In genomic region chr7:137999496-138000080, GRCh38 we compare ENCODE assay signal across 9 cellular contexts. TPM values are rescaled to one million over a fixed set of nuclear protein-coding genes. Genes with fewer than 3 reads are reported as not detected.
DNase-seq lines count a peak whose midpoint lies in the region; ATAC-seq, FAIRE-seq and TF ChIP-seq lines count a peak whose summit lies in the region.
"Had no signal": no experiment of that assay in that cellular context is flagged by ENCODE, and none has a peak within 500 bp of the region (broad histone marks: within the 10 kb centered on the region; RNA-seq: fewer than 3 reads in every experiment).

No MANE protein-coding gene starts in this region.

- no peaks in the 10 kb centered on the region for H3K9me3 ChIP-seq in hepatocyte (ENCODE audit: low read depth)

- peak overlapping the region; percentile 96 for H3K4me3 Mint-ChIP-seq in activated CD8-positive, alpha-beta T cell treated with anti-CD3 and anti-CD28 coated beads, Interleukin-2, amount 10 ng/mL, durations not matched to agents 7 days and 5 days
- H3K4me3 Mint-ChIP-seq in stimulated activated effector memory CD8-positive, alpha-beta T cell treated with anti-CD3 and anti-CD28 coated beads, Interleukin-12 subunit alpha, Interleukin-12 subunit beta, amount 100 ng/mL, for 72 hours = peak overlapping the region; percentile 95

- H3K27ac Mint-ChIP-seq in activated CD8-positive, alpha-beta T cell treated with anti-CD3 and anti-CD28 coated beads, Interleukin-2, amount 10 ng/mL, durations not matched to agents 7 days and 5 days = no peak overlapping the region
- peak overlapping the region; percentile 98 for H3K27ac Mint-ChIP-seq in stimulated activated effector memory CD8-positive, alpha-beta T cell treated with anti-CD3 and anti-CD28 coated beads, Interleukin-12 subunit alpha, Interleukin-12 subunit beta, amount 100 ng/mL, for 72 hours

- H3K36me3 ChIP-seq in hepatocyte (replicated peaks; ENCODE audit: insufficient read depth, low read depth) = no peaks in the 10 kb centered on the region

- no peaks in the 10 kb centered on the region for H3K9me3 Mint-ChIP-seq in activated CD8-positive, alpha-beta T cell treated with anti-CD3 and anti-CD28 coated beads, Interleukin-2, amount 10 ng/mL, durations not matched to agents 7 days and 5 days (ENCODE audit: insufficient read depth)
- H3K9me3 Mint-ChIP-seq in stimulated activated effector memory CD8-positive, alpha-beta T cell treated with anti-CD3 and anti-CD28 coated beads, Interleukin-12 subunit alpha, Interleukin-12 subunit beta, amount 100 ng/mL, for 72 hours = no peaks in the 10 kb centered on the region

- peaks cover 45% of the 10 kb centered on the region for H3K4me1 Mint-ChIP-seq in activated CD8-positive, alpha-beta T cell treated with anti-CD3 and anti-CD28 coated beads, Interleukin-2, amount 10 ng/mL, durations not matched to agents 7 days and 5 days (ENCODE audit: low read depth)
- H3K4me1 Mint-ChIP-seq in stimulated activated effector memory CD8-positive, alpha-beta T cell treated with anti-CD3 and anti-CD28 coated beads, Interleukin-12 subunit alpha, Interleukin-12 subunit beta, amount 100 ng/mL, for 72 hours = peaks cover 47% of the 10 kb centered on the region

- TF ChIP-seq CTCF in hepatocyte (IDR thresholded peaks at IDR 0.05; ENCODE audit: poor library complexity) = no peak

- H4K20me1 ChIP-seq in hepatocyte (ENCODE audit: insufficient read depth, poor library complexity, severe bottlenecking) = peaks cover 4% of the 10 kb centered on the region

- DNase-seq in NCI-H2171 treated with DMSO at 0.1 percent for 48 hours (lab: John Stamatoyannopoulos, UW) (peak; percentile 10), NCI-H2171 (lab: John Stamatoyannopoulos, UW) (no peak), hepatocyte (ENCODE audit: low spot score) (no peak), EL (no peak), GM12891 (ENCODE audit: insufficient read length, low spot score) (no peak)
- DNase-seq in activated CD8-positive, alpha-beta T cell treated with anti-CD3 and anti-CD28 coated beads, Interleukin-2, amount 10 ng/mL, durations not matched to agents 7 days and 5 days = no peak
- no peak for DNase-seq in stimulated activated effector memory CD8-positive, alpha-beta T cell treated with anti-CD3 and anti-CD28 coated beads, Interleukin-12 subunit alpha, Interleukin-12 subunit beta, amount 100 ng/mL, for 72 hours (ENCODE audit: low spot score in 2 of 2)
- DNase-seq: stimulated activated CD4-positive, alpha-beta T cell treated with anti-CD3 and anti-CD28 coated beads, Interleukin-15, amount 100 ng/mL, for 24 hours had no signal

- peak overlapping the region; percentile 35 for H3K4me3 ChIP-seq in hepatocyte

- WGBS in hepatocyte (ENCODE audit: low lambda C conversion rate, missing lambda C conversion rate) = 31% methylated on average over 4 of the region's 4 CpGs

- CTCF ChIA-PET in activated CD8-positive, alpha-beta T cell treated with anti-CD3 and anti-CD28 coated beads, Interleukin-2, amount 10 ng/mL, durations not matched to agents 7 days and 5 days (lab: Charles Lee) = interaction anchor here (1.2 to 4.8 kb wide), 4 partner anchors 7 to 95 kb away, joined by 3 to 36 read pairs (median 15); no protein-coding TSS in a partner anchor

- peak overlapping the region; percentile 91 for H3K4me2 ChIP-seq in hepatocyte

- H3K27ac ChIP-seq in hepatocyte = peak overlapping the region; percentile 92

- H3K27me3 ChIP-seq in hepatocyte = no peaks in the 10 kb centered on the region

- peaks cover 20% of the 10 kb centered on the region for H3K4me1 ChIP-seq in hepatocyte (ENCODE audit: insufficient read depth)

- ATAC-seq in activated CD8-positive, alpha-beta T cell treated with anti-CD3 and anti-CD28 coated beads, Interleukin-2, amount 10 ng/mL, durations not matched to agents 7 days and 5 days = no peak
- no peak for ATAC-seq in stimulated activated effector memory CD8-positive, alpha-beta T cell treated with anti-CD3 and anti-CD28 coated beads, Interleukin-12 subunit alpha, Interleukin-12 subunit beta, amount 100 ng/mL, for 72 hours
- ATAC-seq in GM18519 (IDR thresholded peaks at IDR 0.05; ENCODE audit: low FRiP score, unreplicated experiment) = no peak

- POLR2A ChIA-PET in activated CD8-positive, alpha-beta T cell treated with anti-CD3 and anti-CD28 coated beads, Interleukin-2, amount 10 ng/mL, durations not matched to agents 7 days and 5 days (lab: Charles Lee) = interaction anchor here (4.5 kb wide), 1 partner anchor 65 kb away, joined by 16 read pairs; no protein-coding TSS in a partner anchor

- FAIRE-seq in GM12891 (lab: Jason Lieb, UNC) = no peak

- H3K9me2 ChIP-seq in hepatocyte (replicated peaks; ENCODE audit: insufficient read depth) = no peaks in the 10 kb centered on the region

- H3K36me3 Mint-ChIP-seq in activated CD8-positive, alpha-beta T cell treated with anti-CD3 and anti-CD28 coated beads, Interleukin-2, amount 10 ng/mL, durations not matched to agents 7 days and 5 days (ENCODE audit: low read depth) = peaks cover 18% of the 10 kb centered on the region
- H3K36me3 Mint-ChIP-seq in stimulated activated effector memory CD8-positive, alpha-beta T cell treated with anti-CD3 and anti-CD28 coated beads, Interleukin-12 subunit alpha, Interleukin-12 subunit beta, amount 100 ng/mL, for 72 hours = peaks cover 8% of the 10 kb centered on the region

- no peaks in the 10 kb centered on the region for H3K27me3 Mint-ChIP-seq in activated CD8-positive, alpha-beta T cell treated with anti-CD3 and anti-CD28 coated beads, Interleukin-2, amount 10 ng/mL, durations not matched to agents 7 days and 5 days (ENCODE audit: low read depth)

- H2AFZ ChIP-seq in hepatocyte = no peak overlapping the region

- no peak for TF ChIP-seq POLR2A in GM12891 (IDR thresholded peaks at IDR 0.05; ENCODE audit: low read depth, low read length)

- peaks cover 68% of the 10 kb centered on the region for H3K79me2 ChIP-seq in hepatocyte

TF ChIP-seq in GM12891, 5 proteins besides CTCF, POLR2A, EP300 and RAD21:
- TF ChIP-seq TAF1 (IDR thresholded peaks at IDR 0.05; ENCODE audit: low read depth, low read length) = no peak
- no peak for TF ChIP-seq POU2F2 (IDR thresholded peaks at IDR 0.05; ENCODE audit: low read depth, low read length)
- TF ChIP-seq SPI1 (IDR thresholded peaks at IDR 0.05; ENCODE audit: low read depth, low read length) = no peak
- TF ChIP-seq PAX5 (IDR thresholded peaks at IDR 0.05; ENCODE audit: insufficient read depth, low read length, severe bottlenecking) = no peak
- TF ChIP-seq POLR2AphosphoS5 (IDR thresholded peaks at IDR 0.05; ENCODE audit: low read depth, low read length) = no peak

RNA-seq across cellular contexts. Expression of gene CREB3L2, which starts 2.3 kb away (rescaled TPM):
- total RNA-seq in activated CD8-positive, alpha-beta T cell treated with anti-CD3 and anti-CD28 coated beads, Interleukin-2, amount 10 ng/mL, durations not matched to agents 7 days and 5 days = 10 to 100 TPM; 24.7 to 25.9 TPM
- 33.9 and 38.3 TPM in 2 replicates for total RNA-seq in hepatocyte
- polyA plus RNA-seq in hepatocyte = 34.4 and 37.6 TPM in 2 replicates
- polyA plus RNA-seq in GM12891 (2012; ENCODE audit: low read depth, missing spikeins) = 10.9 TPM
